12 cellular contexts compared by ENCODE assay signal in the genomic region with DNA sequence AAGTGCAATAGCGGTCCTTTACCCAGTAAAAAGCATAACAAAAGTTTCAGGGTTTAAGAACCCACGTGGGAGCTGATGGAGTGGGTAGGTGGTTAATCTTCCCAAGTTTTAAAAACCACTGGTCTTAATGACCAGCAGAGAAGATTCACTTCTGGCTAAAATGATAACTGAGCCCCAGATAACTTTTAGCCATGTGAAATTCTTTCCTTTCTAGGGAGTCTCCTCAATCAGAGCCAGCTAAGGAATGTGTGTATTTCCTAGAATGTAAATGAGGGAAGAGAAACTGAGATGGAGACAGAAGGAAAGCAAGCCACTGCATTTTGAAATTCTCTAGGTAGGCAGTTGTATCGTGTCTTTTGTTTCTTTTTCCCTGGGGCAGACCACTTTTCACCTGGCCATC. TPM values are rescaled to one million over a fixed set of nuclear protein-coding genes. Genes with fewer than 3 reads are reported as not detected.
DNase-seq lines count a peak whose midpoint lies in the region; ATAC-seq and TF ChIP-seq lines count a peak whose summit lies in the region.
"Had no signal": no experiment of that assay in that cellular context is flagged by ENCODE, and none has a peak within 500 bp of the region (broad histone marks: within the 10 kb centered on the region; RNA-seq: fewer than 3 reads in every experiment).

No MANE protein-coding gene starts in this region.

- WGBS in psoas muscle, 3 donors: 56 to 62% (median 59%) methylated on average over 3 of the region's 3 CpGs

- H3K27me3 ChIP-seq in SJSA1 (replicated peaks): no peaks in the 10 kb centered on the region
- peaks cover 2 to 45% (median 9%) of the 10 kb centered on the region in 3 donors for H3K27me3 ChIP-seq in psoas muscle (ENCODE audit: insufficient read depth in 3 of 3, low read length in 2 of 3)

- H3K4me3 ChIP-seq in AG10803 (ENCODE audit: low read length) (peak overlapping the region; percentile 89), SJSA1 (peak overlapping the region; percentile 77), fibroblast of villous mesenchyme (ENCODE audit: low read depth, low read length) (peak overlapping the region; percentile 54), psoas muscle (peak overlapping the region; percentile 58)

- H3K9me3 ChIP-seq in SJSA1 (replicated peaks) (no peaks in the 10 kb centered on the region), psoas muscle (no peaks in the 10 kb centered on the region)

- intact Hi-C loops in psoas muscle (cut with DNase I): loop anchor here in 1 of 2 donors (10.0 kb wide), 1 partner anchor 194 kb away; no protein-coding TSS in a partner anchor

- H3K36me3 ChIP-seq in SJSA1: no peaks in the 10 kb centered on the region
- no peaks in the 10 kb centered on the region for H3K36me3 ChIP-seq in psoas muscle (ENCODE audit: insufficient read depth in 1 of 2, low read depth in 1 of 2)

- ATAC-seq in psoas muscle: no peak
- ATAC-seq: left colon; stimulated activated memory B cell treated with anti-CD40 and anti-IgM and Interleukin-4, amounts not matched to agents 10 μg/mL and 1 μg/mL and 100 μg/mL, for 72 hours had no signal

- DNase-seq in AG10803 (ENCODE audit: low read depth) (no peak), SJSA1 (ENCODE audit: low read depth in 1 of 2, low spot score in 2 of 2) (no peak), fibroblast of villous mesenchyme (ENCODE audit: low read depth) (peak; percentile 16), psoas muscle (no peak), SK-N-DZ (ENCODE audit: low spot score) (no peak), RPMI8226 (no peak)
- no peak for DNase-seq in activated T-cell treated with anti-CD3 and anti-CD28 coated beads, Interleukin-2, amount 50 U/mL, for 48 hours
- DNase-seq in activated CD8-positive, alpha-beta memory T cell treated with anti-CD3 and anti-CD28 coated beads, Interleukin-2, amount 50 U/mL, for 48 hours: no peak
- DNase-seq: left colon, NCI-H526 had no signal

- no peak for TF ChIP-seq CTCF in AG10803 (conservative IDR thresholded peaks at IDR 0.05; ENCODE audit: low read length)
- no peak for TF ChIP-seq CTCF in fibroblast of villous mesenchyme (IDR thresholded peaks at IDR 0.05; ENCODE audit: insufficient read depth, low read depth, low read length)
- TF ChIP-seq CTCF in psoas muscle (IDR thresholded peaks at IDR 0.05): no peak

- H3K4me1 ChIP-seq in SJSA1 (replicated peaks): peaks cover 45% of the 10 kb centered on the region
- H3K4me1 ChIP-seq in psoas muscle: no peaks in the 10 kb centered on the region

- H3K27ac ChIP-seq in SJSA1: peak overlapping the region; percentile 26
- no peak overlapping the region for H3K27ac ChIP-seq in psoas muscle

RNA-seq across cellular contexts. Expression of a gene that starts 1.6 kb away (rescaled TPM):
- 58.8 and 111 TPM in 2 replicates for total RNA-seq in SJSA1 (2014; rRNA removed; shearing (Covaris generic))
- total RNA-seq in fibroblast of villous mesenchyme (3.9 and 7.4 TPM in 2 replicates), psoas muscle (1 to 10 TPM; 3.4 to 6.4 (median 4.2) TPM)
- 1 to 10 TPM in 2 of 3 donors, under 1 TPM in 1; 0.80 to 1.9 (median 1.2) TPM for polyA plus RNA-seq in psoas muscle
- polyA plus RNA-seq in SK-N-DZ (2014; cell fraction: cytosol; rRNA removed): 12.1 and 13.5 TPM in 2 replicates
- polyA plus RNA-seq in SK-N-DZ (2014; cell fraction: nucleus; rRNA removed): 4.6 and 5.3 TPM in 2 replicates
- total RNA-seq: T-helper 1 cell treated with Interleukin-12 subunit alpha and Interleukin-12 subunit beta and Interleukin-4 antibody, amounts not matched to agents 30 ng/mL and 1 ng/mL, for 36 hours had no signal
